12 cellular contexts compared by ENCODE assay signal in genomic region chr20:34065260-34065659, GRCh38. TPM values are rescaled to one million over a fixed set of nuclear protein-coding genes. Genes with fewer than 3 reads are reported as not detected.
A peak's percentile ranks its signal among the peaks of the same experiment; 100 is the strongest.
DNase-seq lines count a peak whose midpoint lies in the region; ATAC-seq and TF ChIP-seq lines count a peak whose summit lies in the region.
"Had no signal": no experiment of that assay in that cellular context is flagged by ENCODE, and none has a peak within 500 bp of the region (broad histone marks: within the 10 kb centered on the region; RNA-seq: fewer than 3 reads in every experiment).

No MANE protein-coding gene starts in this region.

- peaks cover 85% of the 10 kb centered on the region for H4K20me1 ChIP-seq in hepatocyte (ENCODE audit: insufficient read depth, poor library complexity, severe bottlenecking)
- H4K20me1 ChIP-seq in osteoblast (ENCODE audit: insufficient read depth, low read length), result peaks cover 83% of the 10 kb centered on the region

- H3K4me1 ChIP-seq in adrenal gland (replicated peaks in 1 of 2), result peaks cover 9 to 17% of the 10 kb centered on the region in 2 donors
- H3K4me1 ChIP-seq in hepatocyte (ENCODE audit: insufficient read depth), result peaks cover 10% of the 10 kb centered on the region
- peaks cover 11 to 45% of the 10 kb centered on the region in 2 donors for H3K4me1 ChIP-seq in thoracic aorta (ENCODE audit: control insufficient read depth in 1 of 2, low read depth in 2 of 2)
- H3K4me1 ChIP-seq in osteoblast (ENCODE audit: insufficient read depth, low read length), result peaks cover 35% of the 10 kb centered on the region

- H3K79me2 ChIP-seq in hepatocyte, result peaks cover 74% of the 10 kb centered on the region
- peaks cover 82% of the 10 kb centered on the region for H3K79me2 ChIP-seq in osteoblast (ENCODE audit: insufficient read depth, low read length)

- H3K36me3 Mint-ChIP-seq in activated T-cell treated with anti-CD3 and anti-CD28 coated beads, Interleukin-2, amount 50 U/mL, for 24 hours (ENCODE audit: low read depth), result peaks cover 42% of the 10 kb centered on the region

- no peaks in the 10 kb centered on the region for H3K9me2 ChIP-seq in hepatocyte (replicated peaks; ENCODE audit: insufficient read depth)

- no peaks in the 10 kb centered on the region for H3K27me3 Mint-ChIP-seq in activated T-cell treated with anti-CD3 and anti-CD28 coated beads, Interleukin-2, amount 50 U/mL, for 24 hours

- 37 to 46% (median 40%) methylated on average over 1 to 2 of the region's 2 CpGs for WGBS in adrenal gland, 4 donors
- WGBS in hepatocyte (ENCODE audit: low lambda C conversion rate, missing lambda C conversion rate), result 80% methylated on average over 2 of the region's 2 CpGs

- H2AFZ ChIP-seq in hepatocyte (no peak overlapping the region), osteoblast (ENCODE audit: low read length) (no peak overlapping the region)

- no peak for TF ChIP-seq POLR2A in adrenal gland (IDR thresholded peaks at IDR 0.05)

- no peak overlapping the region for H3K4me2 ChIP-seq in hepatocyte
- no peak overlapping the region for H3K4me2 ChIP-seq in osteoblast (ENCODE audit: insufficient read depth, low read length)

- peak overlapping the region; percentile 84 for H3K27ac Mint-ChIP-seq in activated T-cell treated with anti-CD3 and anti-CD28 coated beads, Interleukin-2, amount 50 U/mL, for 24 hours

- peaks cover 77% of the 10 kb centered on the region for H3K4me1 Mint-ChIP-seq in activated T-cell treated with anti-CD3 and anti-CD28 coated beads, Interleukin-2, amount 50 U/mL, for 24 hours (ENCODE audit: low read depth)

- no peaks in the 10 kb centered on the region for H3K9me3 Mint-ChIP-seq in activated T-cell treated with anti-CD3 and anti-CD28 coated beads, Interleukin-2, amount 50 U/mL, for 24 hours

- intact Hi-C loops in adrenal gland (cut with DNase I), result loop anchor here (10.0 kb wide), 2 partner anchors 70 to 130 kb away; partner anchors contain the start of gene RALY (in 1 of the 2)

- H3K27ac ChIP-seq in adrenal gland (peak overlapping the region in 2 of 5 donors; percentile 36 to 38), hepatocyte (no peak overlapping the region), thoracic aorta (peak overlapping the region in 1 of 2 donors; percentile 19), osteoblast (ENCODE audit: low read depth, low read length) (no peak overlapping the region)
- H3K27ac ChIP-seq: testis had no signal

- H3K9me3 ChIP-seq in adrenal gland (replicated peaks in 1 of 3) (no peaks in the 10 kb centered on the region), hepatocyte (ENCODE audit: low read depth) (no peaks in the 10 kb centered on the region), thoracic aorta (no peaks in the 10 kb centered on the region), osteoblast (ENCODE audit: low read depth, low read length) (no peaks in the 10 kb centered on the region)
- H3K9me3 ChIP-seq: heart right ventricle, testis had no signal

- H3K4me3 Mint-ChIP-seq in activated T-cell treated with anti-CD3 and anti-CD28 coated beads, Interleukin-2, amount 50 U/mL, for 24 hours, result no peak overlapping the region

- ATAC-seq in thoracic aorta (ENCODE audit: insufficient number of reproducible peaks, low FRiP score, low read depth), result peak; percentile 32
- ATAC-seq: heart right ventricle had no signal

- H3K27me3 ChIP-seq in adrenal gland (no peaks in the 10 kb centered on the region), hepatocyte (no peaks in the 10 kb centered on the region), thoracic aorta (replicated peaks; ENCODE audit: insufficient read depth) (no peaks in the 10 kb centered on the region), osteoblast (ENCODE audit: insufficient read depth, low read length) (no peaks in the 10 kb centered on the region)
- H3K27me3 ChIP-seq: heart right ventricle, testis had no signal

- DNase-seq in activated T-cell treated with anti-CD3 and anti-CD28 coated beads, Interleukin-2, amount 50 U/mL, for 24 hours, result no peak
- no peak for DNase-seq in activated T-cell treated with anti-CD3 and anti-CD28 coated beads, Interleukin-2, amount 50 U/mL, for 1 hour
- DNase-seq in adrenal gland, result peak; percentile 45 to 83 (median 80)
- peak; percentile 44 for DNase-seq in hepatocyte (ENCODE audit: low spot score)
- no peak for DNase-seq in thoracic aorta (ENCODE audit: low spot score)
- no peak for DNase-seq in NCI-H1048 (lab: John Stamatoyannopoulos, UW)
- DNase-seq in CD1c-positive myeloid dendritic cell (ENCODE audit: extremely low spot score), result no peak
- no peak for DNase-seq in osteoblast (ENCODE audit: insufficient read length, low spot score, missing footprints)
- DNase-seq: caudate nucleus; heart right ventricle; stimulated activated CD4-positive, alpha-beta T cell treated with anti-CD3 and anti-CD28 coated beads, Interleukin-2, amount 100 ng/mL, for 48 hours; testis had no signal

- TF ChIP-seq CTCF in adrenal gland (IDR thresholded peaks at IDR 0.05) (no peak), hepatocyte (IDR thresholded peaks at IDR 0.05; ENCODE audit: poor library complexity) (no peak), thoracic aorta (IDR thresholded peaks at IDR 0.05) (no peak), osteoblast (IDR thresholded peaks at IDR 0.05; ENCODE audit: extremely low read depth, low read depth, low read length) (no peak)

- H3K36me3 ChIP-seq in adrenal gland (replicated peaks in 1 of 2) (no peaks in the 10 kb centered on the region), hepatocyte (replicated peaks; ENCODE audit: insufficient read depth, low read depth) (no peaks in the 10 kb centered on the region), thoracic aorta (no peaks in the 10 kb centered on the region), osteoblast (ENCODE audit: insufficient read depth, low read length) (no peaks in the 10 kb centered on the region)

- H3K4me3 ChIP-seq in adrenal gland, result no peak overlapping the region
- H3K4me3 ChIP-seq in hepatocyte, result no peak overlapping the region
- H3K4me3 ChIP-seq in thoracic aorta, result no peak overlapping the region
- no peak overlapping the region for H3K4me3 ChIP-seq in osteoblast (ENCODE audit: insufficient read depth, low read length)
- H3K4me3 ChIP-seq: heart right ventricle, testis had no signal

RNA-seq across cellular contexts. Expression of gene EIF2S2, which starts 46.8 kb away (rescaled TPM):
- total RNA-seq in adrenal gland, result 10 to 100 TPM; 33.6 to 79.9 (median 49.9) TPM
- polyA plus RNA-seq in adrenal gland, result 100 to 1,000 TPM in 1 of 3 donors, 10 to 100 TPM in 2; 26.7 to 204 (median 31.8) TPM
- 75.8 and 86.3 TPM in 2 replicates for total RNA-seq in hepatocyte
- 40.9 and 43.1 TPM in 2 replicates for polyA plus RNA-seq in hepatocyte
- 10 to 100 TPM; 24.6 to 35.8 TPM for total RNA-seq in thoracic aorta
- 139 and 148 TPM in 2 replicates for total RNA-seq in osteoblast

Comparison
In these comparisons a context has a peak if more than half of its experiments do, and no peak if none do; other contexts are left out.
1. DNase-seq: peak in adrenal gland (7 of 7) and hepatocyte (single experiment); none in activated T-cell treated with anti-CD3 and anti-CD28 coated beads, Interleukin-2, amount 50 U/mL, for 24 hours (single experiment), activated T-cell treated with anti-CD3 and anti-CD28 coated beads, Interleukin-2, amount 50 U/mL, for 1 hour (single experiment), thoracic aorta (single experiment), NCI-H1048 (single experiment), CD1c-positive myeloid dendritic cell (single experiment) and osteoblast (single experiment).